In genomic region chr7:29563590-29564454, GRCh38 we compare ENCODE assay signal across 1 cellular context.
A peak's percentile ranks its signal among the peaks of the same experiment; 100 is the strongest.
TF ChIP-seq lines count a peak whose summit lies in the region.

PRR15 (plus strand) TSS chr7:29563835; CDS start chr7:29566330, 2,495 bp downstream.

TF ChIP-seq in HepG2, 621 proteins besides CTCF, POLR2A, EP300 and RAD21 (continued from another document and continues in another):
- TF ChIP-seq UBTF (CRISPR knock-in tag; IDR thresholded peaks at IDR 0.05) (peak; percentile 98), ZNF367 (CRISPR knock-in tag; IDR thresholded peaks at IDR 0.05; ENCODE audit: borderline replicate concordance) (no peak), TEAD3 (CRISPR knock-in tag; optimal IDR thresholded peaks at IDR 0.05; ENCODE audit: borderline replicate concordance) (no peak), TMF1 (CRISPR knock-in tag; IDR thresholded peaks at IDR 0.05; ENCODE audit: low read depth) (0 out of 2 replicates have a peak, but pooled peaks have one; percentile 23), SP4 (CRISPR knock-in tag; IDR thresholded peaks at IDR 0.05) (no peak), GABPB1 (CRISPR knock-in tag; IDR thresholded peaks at IDR 0.05) (peak; percentile 73; the same call in 1 of the 2 replicates), ZKSCAN5 (CRISPR knock-in tag; IDR thresholded peaks at IDR 0.05) (peak; percentile 40; the same call in 1 of the 2 replicates), FOXA1 (IDR thresholded peaks at IDR 0.05) (no peak), FOXA1 (CRISPR knock-in tag; IDR thresholded peaks at IDR 0.05) (no peak), THYN1 (CRISPR knock-in tag; IDR thresholded peaks at IDR 0.05; ENCODE audit: borderline replicate concordance, low read depth) (no peak), MBD4 (IDR thresholded peaks at IDR 0.05; ENCODE audit: borderline replicate concordance, low read length) (no peak), FOSL2 (CRISPR knock-in tag; IDR thresholded peaks at IDR 0.05) (no peak), ERF (CRISPR knock-in tag; IDR thresholded peaks at IDR 0.05) (no peak), ZNF557 (CRISPR knock-in tag; IDR thresholded peaks at IDR 0.05) (no peak), ZFP90 (CRISPR knock-in tag; IDR thresholded peaks at IDR 0.05; ENCODE audit: borderline replicate concordance) (no peak), NFYC (CRISPR knock-in tag; IDR thresholded peaks at IDR 0.05) (peak; percentile 69), ZNF639 (CRISPR knock-in tag; conservative IDR thresholded peaks at IDR 0.05) (no peak), TFAP4 (IDR thresholded peaks at IDR 0.05; ENCODE audit: borderline replicate concordance, low read depth) (peak; percentile 12; the same call in 1 of the 2 replicates), ZNF329 (CRISPR knock-in tag; IDR thresholded peaks at IDR 0.05; ENCODE audit: low read depth) (no peak), ZMYM2 (CRISPR knock-in tag; IDR thresholded peaks at IDR 0.05) (no peak), YEATS4 (CRISPR knock-in tag; IDR thresholded peaks at IDR 0.05; ENCODE audit: borderline replicate concordance) (no peak), EED (CRISPR knock-in tag; IDR thresholded peaks at IDR 0.05) (0 out of 2 replicates have a peak, but pooled peaks have one; percentile 12), BRD4 (CRISPR knock-in tag; IDR thresholded peaks at IDR 0.05) (peak; percentile 61), MED1 (CRISPR knock-in tag; IDR thresholded peaks at IDR 0.05) (no peak; the same call in 1 of the 2 replicates), KLF11 (CRISPR knock-in tag; IDR thresholded peaks at IDR 0.05) (no peak), CENPX (CRISPR knock-in tag; IDR thresholded peaks at IDR 0.05) (no peak), ISX (CRISPR knock-in tag; conservative IDR thresholded peaks at IDR 0.05) (no peak), HES4 (CRISPR knock-in tag; IDR thresholded peaks at IDR 0.05; ENCODE audit: borderline replicate concordance) (0 out of 2 replicates have a peak, but pooled peaks have one; percentile 63), DNMT1 (CRISPR knock-in tag; IDR thresholded peaks at IDR 0.05) (no peak), FOXJ3 (CRISPR knock-in tag; IDR thresholded peaks at IDR 0.05; ENCODE audit: borderline replicate concordance) (no peak), THAP11 (CRISPR knock-in tag; IDR thresholded peaks at IDR 0.05) (no peak), JUN (CRISPR knock-in tag; IDR thresholded peaks at IDR 0.05) (no peak), HIVEP1 (CRISPR knock-in tag; IDR thresholded peaks at IDR 0.05) (peak; percentile 69), ZNF274 (CRISPR knock-in tag; IDR thresholded peaks at IDR 0.05) (no peak), REXO4 (CRISPR knock-in tag; IDR thresholded peaks at IDR 0.05; ENCODE audit: borderline replicate concordance) (no peak), RARG (CRISPR knock-in tag; IDR thresholded peaks at IDR 0.05; ENCODE audit: low read depth) (no peak), ZNF292 (CRISPR knock-in tag; IDR thresholded peaks at IDR 0.05; ENCODE audit: borderline replicate concordance, low read depth) (peak; percentile 90), MED8 (CRISPR knock-in tag; IDR thresholded peaks at IDR 0.05; ENCODE audit: insufficient replicate concordance) (peak; percentile 67), ZNF451 (CRISPR knock-in tag; IDR thresholded peaks at IDR 0.05) (0 out of 2 replicates have a peak, but pooled peaks have one; percentile 26), DMTF1 (CRISPR knock-in tag; IDR thresholded peaks at IDR 0.05) (no peak), AHDC1 (CRISPR knock-in tag; IDR thresholded peaks at IDR 0.05; ENCODE audit: borderline replicate concordance) (no peak), ZBTB40 (IDR thresholded peaks at IDR 0.05) (no peak), ZBTB40 (CRISPR knock-in tag; IDR thresholded peaks at IDR 0.05) (peak; percentile 27; the same call in 1 of the 2 replicates)
